Comparison of ENCODE assay signal across 1 cellular context in genomic region chr20:49915118-49915379, GRCh38.
TF ChIP-seq lines count a peak whose summit lies in the region.

No MANE protein-coding gene starts in this region.

TF ChIP-seq in HepG2, 621 proteins besides CTCF, POLR2A, EP300 and RAD21 (continues in another document):
- TF ChIP-seq BRF2 (CRISPR knock-in tag; IDR thresholded peaks at IDR 0.05) (0 out of 2 replicates have a peak, but pooled peaks have one; percentile 36), ZNF383 (CRISPR knock-in tag; IDR thresholded peaks at IDR 0.05; ENCODE audit: borderline replicate concordance) (no peak), ZNF180 (CRISPR knock-in tag; IDR thresholded peaks at IDR 0.05; ENCODE audit: borderline replicate concordance, low read depth) (no peak), HDAC6 (IDR thresholded peaks at IDR 0.05; ENCODE audit: low read depth, low read length) (no peak), HNRNPLL (IDR thresholded peaks at IDR 0.05; ENCODE audit: low read depth, low read length, poor library complexity, severe bottlenecking) (no peak), STAT5B (CRISPR knock-in tag; IDR thresholded peaks at IDR 0.05) (no peak), BORCS8-MEF2B (CRISPR knock-in tag; IDR thresholded peaks at IDR 0.05) (no peak), ZSCAN9 (CRISPR knock-in tag; IDR thresholded peaks at IDR 0.05; ENCODE audit: borderline replicate concordance) (no peak), SNAPC2 (CRISPR knock-in tag; IDR thresholded peaks at IDR 0.05) (no peak), HOXA3 (CRISPR knock-in tag; IDR thresholded peaks at IDR 0.05) (no peak), ZNF703 (CRISPR knock-in tag; IDR thresholded peaks at IDR 0.05; ENCODE audit: borderline replicate concordance) (peak; percentile 75; the same call in 1 of the 2 replicates), ZNF207 (IDR thresholded peaks at IDR 0.05; ENCODE audit: borderline replicate concordance) (no peak), USF2 (IDR thresholded peaks at IDR 0.05; ENCODE audit: low read depth, low read length) (no peak), USF2 (CRISPR knock-in tag; IDR thresholded peaks at IDR 0.05; ENCODE audit: borderline replicate concordance) (0 out of 2 replicates have a peak, but pooled peaks have one; percentile 51), ARHGAP35 (CRISPR knock-in tag; IDR thresholded peaks at IDR 0.05; ENCODE audit: borderline replicate concordance) (peak; percentile 6; the same call in 1 of the 2 replicates), GMEB1 (CRISPR knock-in tag; IDR thresholded peaks at IDR 0.05; ENCODE audit: borderline replicate concordance) (no peak), SRSF1 (optimal IDR thresholded peaks at IDR 0.05; ENCODE audit: low read depth, low read length) (peak; percentile 59), ARID2 (CRISPR knock-in tag; IDR thresholded peaks at IDR 0.05; ENCODE audit: borderline replicate concordance) (no peak), ZNF224 (CRISPR knock-in tag; IDR thresholded peaks at IDR 0.05) (peak; percentile 35; the same call in 1 of the 2 replicates), ETS1 (CRISPR knock-in tag; IDR thresholded peaks at IDR 0.05) (no peak), ZNF510 (CRISPR knock-in tag; IDR thresholded peaks at IDR 0.05; ENCODE audit: low read depth) (no peak), GFI1 (CRISPR knock-in tag; IDR thresholded peaks at IDR 0.05; ENCODE audit: borderline replicate concordance) (no peak), ZNF670 (CRISPR knock-in tag; IDR thresholded peaks at IDR 0.05; ENCODE audit: borderline replicate concordance) (no peak), ZNF768 (CRISPR knock-in tag; IDR thresholded peaks at IDR 0.05) (peak; percentile 13; the same call in 1 of the 2 replicates), ISX (CRISPR knock-in tag; conservative IDR thresholded peaks at IDR 0.05) (no peak), RELA (CRISPR knock-in tag; IDR thresholded peaks at IDR 0.05) (no peak), ZBTB7A (CRISPR knock-in tag; IDR thresholded peaks at IDR 0.05) (no peak), ZNF770 (CRISPR knock-in tag; IDR thresholded peaks at IDR 0.05) (no peak), FOXP1 (IDR thresholded peaks at IDR 0.05) (no peak), FOXP1 (CRISPR knock-in tag; IDR thresholded peaks at IDR 0.05) (no peak), GLMP (CRISPR knock-in tag; IDR thresholded peaks at IDR 0.05; ENCODE audit: borderline replicate concordance) (no peak), ZNF281 (CRISPR knock-in tag; IDR thresholded peaks at IDR 0.05; ENCODE audit: borderline replicate concordance) (no peak), ZNF816 (CRISPR knock-in tag; IDR thresholded peaks at IDR 0.05; ENCODE audit: borderline replicate concordance) (no peak), ZNF773 (CRISPR knock-in tag; IDR thresholded peaks at IDR 0.05; ENCODE audit: borderline replicate concordance) (no peak), NFIB (CRISPR knock-in tag; IDR thresholded peaks at IDR 0.05; ENCODE audit: borderline replicate concordance) (no peak), MYPOP (CRISPR knock-in tag; IDR thresholded peaks at IDR 0.05) (no peak), REXO4 (CRISPR knock-in tag; IDR thresholded peaks at IDR 0.05; ENCODE audit: borderline replicate concordance) (no peak), KIAA2018 (CRISPR knock-in tag; IDR thresholded peaks at IDR 0.05; ENCODE audit: borderline replicate concordance) (0 out of 2 replicates have a peak, but pooled peaks have one; percentile 72), ZNF260 (CRISPR knock-in tag; IDR thresholded peaks at IDR 0.05; ENCODE audit: borderline replicate concordance, low read depth) (no peak; the same call in 1 of the 2 replicates)
